21 cellular contexts compared by ENCODE assay signal in the genomic region with DNA sequence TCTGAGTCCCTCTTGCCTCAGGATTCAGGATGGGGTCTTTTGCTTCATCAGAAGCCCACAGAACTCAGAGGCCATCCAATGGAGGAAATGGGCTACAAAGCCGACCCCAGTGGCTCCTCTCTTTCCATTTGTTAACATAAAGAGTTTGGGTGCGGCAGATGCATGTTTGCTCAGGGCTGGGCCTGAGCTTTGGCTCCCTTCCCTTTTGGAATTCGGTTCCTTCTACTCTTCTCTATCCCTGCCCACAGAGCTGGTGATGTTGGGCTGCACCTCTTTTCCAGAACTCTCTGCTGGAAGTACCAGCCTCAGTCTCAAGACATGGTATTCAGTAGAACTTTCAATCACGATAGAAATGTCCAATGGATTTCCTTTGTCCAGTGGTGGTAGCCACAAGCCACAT.
"Had no signal": no experiment of that assay in that cellular context is flagged by ENCODE, and none has a peak within 500 bp of the region (broad histone marks: within the 10 kb centered on the region; RNA-seq: fewer than 3 reads in every experiment).

No MANE protein-coding gene starts in this region.

- ATAC-seq: foreskin keratinocyte; gastroesophageal sphincter; heart left ventricle; left lung; left ventricle myocardium superior; lower lobe of right lung; naive thymus-derived CD4-positive, alpha-beta T cell had no signal

- H3K9me3 ChIP-seq: esophagus muscularis mucosa, heart left ventricle, left lung, lower lobe of right lung had no signal

- H3K36me3 ChIP-seq: esophagus muscularis mucosa, gastroesophageal sphincter, heart left ventricle, left lung, lower lobe of right lung had no signal

- DNase-seq: dermis blood vessel endothelial cell; dorsolateral prefrontal cortex; effector CD4-positive, alpha-beta T cell; effector memory CD4-positive, alpha-beta T cell; foreskin keratinocyte; heart left ventricle; hypothalamus; immature natural killer cell; islet precursor cell; kidney; kidney glomerular epithelial cell; left lung; left ventricle myocardium superior; lower lobe of right lung; mesenchymal stem cell; naive thymus-derived CD4-positive, alpha-beta T cell had no signal

- H3K4me2 ChIP-seq: hepatocyte had no signal

- H3K27me3 ChIP-seq: esophagus muscularis mucosa, gastroesophageal sphincter, heart left ventricle, hepatocyte, left lung had no signal

- H3K36me3 Mint-ChIP-seq: immature natural killer cell; mesothelial cell of epicardium; naive thymus-derived CD4-positive, alpha-beta T cell had no signal

- H3K4me3 ChIP-seq: coronary artery, dorsolateral prefrontal cortex, esophagus muscularis mucosa, gastroesophageal sphincter, heart left ventricle, hepatocyte, left lung, lower lobe of right lung had no signal

- H3K27ac Mint-ChIP-seq: immature natural killer cell; mesothelial cell of epicardium; naive thymus-derived CD4-positive, alpha-beta T cell had no signal

- H3K27ac ChIP-seq: coronary artery, dorsolateral prefrontal cortex, esophagus muscularis mucosa, foreskin keratinocyte, gastroesophageal sphincter, heart left ventricle, hepatocyte, left lung, lower lobe of right lung had no signal

- H3K4me1 ChIP-seq: esophagus muscularis mucosa, gastroesophageal sphincter, heart left ventricle, left lung, lower lobe of right lung had no signal

- H3K4me3 Mint-ChIP-seq: immature natural killer cell; mesothelial cell of epicardium; naive thymus-derived CD4-positive, alpha-beta T cell had no signal

- H3K4me1 Mint-ChIP-seq: immature natural killer cell; mesothelial cell of epicardium; naive thymus-derived CD4-positive, alpha-beta T cell had no signal

- H2AFZ ChIP-seq: hepatocyte had no signal
